In genomic region chr2:11421863-11422490, GRCh38 we compare ENCODE assay signal across 21 cellular contexts.
"Had no signal": no experiment of that assay in that cellular context is flagged by ENCODE, and none has a peak within 500 bp of the region (broad histone marks: within the 10 kb centered on the region; RNA-seq: fewer than 3 reads in every experiment).

No MANE protein-coding gene starts in this region.

- H3K27ac Mint-ChIP-seq: dendritic cell treated with granulocyte-macrophage colony-stimulating factor and Interleukin-4, amounts not matched to agents 40 ng/mL and 50 ng/mL, for 4 days; effector memory CD8-positive, alpha-beta T cell; nephron; stimulated activated memory B cell treated with anti-CD40 and anti-IgM and Interleukin-4, amounts not matched to agents 10 μg/mL and 1 μg/mL and 100 μg/mL, for 72 hours; stimulated activated naive CD8-positive, alpha-beta T cell treated with anti-CD3 and anti-CD28 coated beads, Interleukin-15, Interleukin-2, amounts not matched to agents 100 ng/mL and 50 ng/mL, for 24 hours had no signal

- DNase-seq: effector memory CD8-positive, alpha-beta T cell; foreskin melanocyte; heart right ventricle; hypothalamus; kidney glomerular epithelial cell; left lung; mesenchymal stem cell; naive B cell; retina; stimulated activated CD4-positive, alpha-beta T cell treated with anti-CD3 and anti-CD28 coated beads, Interleukin-4, amount 100 ng/mL, for 1 hour; stimulated activated CD8-positive, alpha-beta memory T cell treated with anti-CD3 and anti-CD28 coated beads, Interleukin-4, amount 100 ng/mL, for 48 hours; trophoblast cell had no signal

- H3K9me3 Mint-ChIP-seq: effector memory CD8-positive, alpha-beta T cell had no signal

- H3K27ac ChIP-seq: epithelial cell of prostate, esophagus muscularis mucosa, left lung, parathyroid adenoma, prostate gland had no signal

- H3K27me3 ChIP-seq: esophagus muscularis mucosa, heart right ventricle, left lung had no signal

- H3K36me3 ChIP-seq: esophagus muscularis mucosa, heart right ventricle, left lung, prostate gland had no signal

- H3K4me3 Mint-ChIP-seq: dendritic cell treated with granulocyte-macrophage colony-stimulating factor and Interleukin-4, amounts not matched to agents 40 ng/mL and 50 ng/mL, for 4 days; effector memory CD8-positive, alpha-beta T cell; naive B cell; nephron; stimulated activated memory B cell treated with anti-CD40 and anti-IgM and Interleukin-4, amounts not matched to agents 10 μg/mL and 1 μg/mL and 100 μg/mL, for 72 hours; stimulated activated naive CD8-positive, alpha-beta T cell treated with anti-CD3 and anti-CD28 coated beads, Interleukin-15, Interleukin-2, amounts not matched to agents 100 ng/mL and 50 ng/mL, for 24 hours had no signal

- ATAC-seq: effector memory CD8-positive, alpha-beta T cell; left lung; stimulated activated memory B cell treated with anti-CD40 and anti-IgM and Interleukin-4, amounts not matched to agents 10 μg/mL and 1 μg/mL and 100 μg/mL, for 72 hours had no signal

- H3K4me1 ChIP-seq: left lung, parathyroid adenoma, prostate gland had no signal

- H2AFZ ChIP-seq: parathyroid adenoma had no signal

- H3K4me1 Mint-ChIP-seq: naive B cell; stimulated activated memory B cell treated with anti-CD40 and anti-IgM and Interleukin-4, amounts not matched to agents 10 μg/mL and 1 μg/mL and 100 μg/mL, for 72 hours had no signal

- H3K9ac ChIP-seq: parathyroid adenoma had no signal

- H3K4me3 ChIP-seq: esophagus muscularis mucosa, heart right ventricle, left lung, lung, prostate gland had no signal

- H3K27me3 Mint-ChIP-seq: stimulated activated memory B cell treated with anti-CD40 and anti-IgM and Interleukin-4, amounts not matched to agents 10 μg/mL and 1 μg/mL and 100 μg/mL, for 72 hours; stimulated activated naive CD8-positive, alpha-beta T cell treated with anti-CD3 and anti-CD28 coated beads, Interleukin-15, Interleukin-2, amounts not matched to agents 100 ng/mL and 50 ng/mL, for 24 hours had no signal

- H3K79me2 ChIP-seq: parathyroid adenoma had no signal

- H3K9me3 ChIP-seq: prostate gland had no signal
